Comparison of ENCODE assay signal across 9 cellular contexts in the genomic region with DNA sequence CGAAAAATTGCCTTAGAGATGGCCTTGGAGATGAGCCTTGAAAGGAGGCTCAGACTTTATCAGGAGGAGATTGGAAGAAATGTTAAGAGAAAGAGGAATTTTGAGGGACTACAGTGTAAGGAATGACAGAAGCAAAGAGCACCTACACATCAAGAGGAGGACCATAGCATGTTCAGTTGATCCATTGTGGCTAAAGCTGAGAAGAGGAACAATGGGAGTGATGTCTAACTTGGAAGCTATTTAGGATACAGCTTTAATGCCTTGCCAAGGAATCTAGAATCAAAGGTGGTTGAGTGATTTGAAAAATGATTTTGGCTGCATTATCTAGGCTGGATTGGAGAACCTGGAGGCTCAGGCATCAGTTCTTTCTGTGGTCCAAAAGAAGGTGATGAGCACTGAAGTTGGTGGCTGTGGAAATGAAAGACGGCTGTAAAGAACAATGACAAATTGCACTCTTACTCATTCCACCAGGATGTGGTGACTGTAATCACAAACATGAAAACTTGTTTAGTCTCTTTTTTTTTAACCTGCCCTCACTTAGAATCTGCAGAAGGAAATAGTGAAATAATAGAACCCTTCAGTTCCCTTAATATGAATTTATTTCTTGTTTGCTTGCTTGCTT. TPM values are rescaled to one million over a fixed set of nuclear protein-coding genes. Genes with fewer than 3 reads are reported as not detected.
DNase-seq lines count a peak whose midpoint lies in the region; ATAC-seq and TF ChIP-seq lines count a peak whose summit lies in the region.
"Had no signal": no experiment of that assay in that cellular context is flagged by ENCODE, and none has a peak within 500 bp of the region (broad histone marks: within the 10 kb centered on the region; RNA-seq: fewer than 3 reads in every experiment).

No MANE protein-coding gene starts in this region.

- in situ Hi-C loops in mammary epithelial cell (cut with MboI; ENCODE audit: low sequenced_read_pairs in 2 of 2): no loop called here

- H3K27ac Mint-ChIP-seq in MCF 10A (ENCODE audit: low read depth, unreplicated experiment) (no peak overlapping the region), type B pancreatic cell (peak overlapping the region; percentile 2)
- peak overlapping the region; percentile 5 to 50 for H3K27ac Mint-ChIP-seq in activated naive CD4-positive, alpha-beta T cell treated with anti-CD3 and anti-CD28 coated beads, Interleukin-2, amount 50 U/mL, for 72 hours

- H3K27me3 Mint-ChIP-seq in MCF 10A (ENCODE audit: insufficient read depth, unreplicated experiment) (no peaks in the 10 kb centered on the region), type B pancreatic cell (no peaks in the 10 kb centered on the region)

- CTCF ChIA-PET in mammary epithelial cell (lab: Charles Lee; ENCODE audit: low non-redundant PET): no interaction called here
- CTCF ChIA-PET in MCF 10A (lab: Yijun Ruan, JAX): interaction anchor here (0.6 to 3.0 kb wide), 5 partner anchors 13 to 263 kb away, joined by 3 to 17 read pairs (median 6); no protein-coding TSS in a partner anchor

- POLR2A ChIA-PET in MCF 10A (lab: Yijun Ruan, JAX): interaction anchor here (0.5 to 1.5 kb wide), 6 partner anchors 10 to 87 kb away, joined by 3 to 4 read pairs (median 3); a partner anchor contains a TSS

- peaks cover 12% of the 10 kb centered on the region for H3K36me3 Mint-ChIP-seq in MCF 10A (ENCODE audit: insufficient read depth, unreplicated experiment)
- H3K36me3 Mint-ChIP-seq in activated naive CD4-positive, alpha-beta T cell treated with anti-CD3 and anti-CD28 coated beads, Interleukin-2, amount 50 U/mL, for 72 hours: peaks cover 0 to 6% of the 10 kb centered on the region in 2 donors
- H3K36me3 Mint-ChIP-seq in type B pancreatic cell: no peaks in the 10 kb centered on the region

- H3K9me3 ChIP-seq in mammary epithelial cell (replicated peaks; ENCODE audit: insufficient read depth, low read length): no peaks in the 10 kb centered on the region
- no peaks in the 10 kb centered on the region for H3K9me3 ChIP-seq in body of pancreas

- H3K9me3 Mint-ChIP-seq in MCF 10A (ENCODE audit: unreplicated experiment) (no peaks in the 10 kb centered on the region), type B pancreatic cell (peaks cover 5% of the 10 kb centered on the region)
- no peaks in the 10 kb centered on the region for H3K9me3 Mint-ChIP-seq in activated naive CD4-positive, alpha-beta T cell treated with anti-CD3 and anti-CD28 coated beads, Interleukin-2, amount 50 U/mL, for 72 hours

- dilution Hi-C loops in mammary epithelial cell (cut with HindIII; ENCODE audit: low sequenced_read_pairs): no loop called here

- H3K27ac ChIP-seq in mammary epithelial cell (ENCODE audit: insufficient read depth, low read depth, low read length): no peak overlapping the region
- H3K27ac ChIP-seq in body of pancreas: no peak overlapping the region

- H4K20me1 ChIP-seq in mammary epithelial cell (ENCODE audit: insufficient read depth, low read length): no peaks in the 10 kb centered on the region

- no peak overlapping the region for H3K4me3 ChIP-seq in mammary epithelial cell (replicated peaks in 1 of 3; ENCODE audit: insufficient read depth in 1 of 3, low read depth in 2 of 3, low read length in 3 of 3)
- no peak overlapping the region for H3K4me3 ChIP-seq in body of pancreas

- no peaks in the 10 kb centered on the region for H3K36me3 ChIP-seq in mammary epithelial cell (ENCODE audit: insufficient read depth, low read length)
- no peaks in the 10 kb centered on the region for H3K36me3 ChIP-seq in body of pancreas (replicated peaks in 1 of 2; ENCODE audit: insufficient read depth in 1 of 2, low read depth in 2 of 2)

- 50% methylated on average over 2 of the region's 2 CpGs for WGBS in mammary epithelial cell (ENCODE audit: low coverage, missing lambda C conversion rate)
- 45 to 64% methylated on average over 2 of the region's 2 CpGs for WGBS in body of pancreas, 2 donors

- ATAC-seq in HG03103 (IDR thresholded peaks at IDR 0.05; ENCODE audit: low read depth, unreplicated experiment): peak; percentile 38
- ATAC-seq in activated naive CD4-positive, alpha-beta T cell treated with anti-CD3 and anti-CD28 coated beads, Interleukin-2, amount 50 U/mL, for 72 hours: peak; percentile 71 to 88
- no peak for ATAC-seq in body of pancreas

- H3K4me1 Mint-ChIP-seq in MCF 10A (ENCODE audit: insufficient read depth, unreplicated experiment) (peaks cover 45% of the 10 kb centered on the region), type B pancreatic cell (ENCODE audit: unreplicated experiment) (peaks cover 46% of the 10 kb centered on the region)

- H3K79me2 ChIP-seq in mammary epithelial cell (ENCODE audit: insufficient read depth, low read length): peaks cover 80% of the 10 kb centered on the region

- TF ChIP-seq POLR2A in body of pancreas (IDR thresholded peaks at IDR 0.05): no peak

- intact Hi-C loops in mammary epithelial cell (cut with micrococcal nuclease) (no loop called here), MCF 10A (cut with micrococcal nuclease) (no loop called here), body of pancreas (cut with DNase I) (no loop called here)

- H3K4me2 ChIP-seq in mammary epithelial cell (ENCODE audit: insufficient read depth, low read depth, low read length): peak overlapping the region; percentile 8

- H3K4me3 Mint-ChIP-seq in MCF 10A (ENCODE audit: unreplicated experiment): no peak overlapping the region
- no peak overlapping the region for H3K4me3 Mint-ChIP-seq in type B pancreatic cell

- DNase-seq in mammary epithelial cell (peak; percentile 65), MCF 10A (ENCODE audit: unreplicated experiment) (no peak), type B pancreatic cell (ENCODE audit: extremely low spot score, unreplicated experiment) (no peak), body of pancreas (no peak), hepatic stellate cell (ENCODE audit: low spot score) (no peak), SHP77 treated with DMSO at 0.1 percent for 48 hours (lab: John Stamatoyannopoulos, UW) (no peak)
- peak in 1 of 2 donors; percentile 19 for DNase-seq in activated naive CD4-positive, alpha-beta T cell treated with anti-CD3 and anti-CD28 coated beads, Interleukin-2, amount 50 U/mL, for 72 hours (ENCODE audit: low spot score in 2 of 2)
- DNase-seq: islet precursor cell had no signal

- H2AFZ ChIP-seq in mammary epithelial cell (ENCODE audit: low read depth, low read length): no peak overlapping the region

- no peak overlapping the region for H3K9ac ChIP-seq in mammary epithelial cell (ENCODE audit: insufficient read depth, low read length)

- H3K27me3 ChIP-seq in mammary epithelial cell (ENCODE audit: insufficient read depth, low read length) (no peaks in the 10 kb centered on the region), body of pancreas (no peaks in the 10 kb centered on the region)

- H3K4me1 ChIP-seq in mammary epithelial cell (ENCODE audit: insufficient read depth, low read length) (peaks cover 40% of the 10 kb centered on the region), body of pancreas (peaks cover 34% of the 10 kb centered on the region)

- BruUV-seq in mammary epithelial cell (replicated peaks; lab: Mats Ljungman, UMichigan): no TSS peak
- BruUV-seq in MCF 10A (replicated peaks; lab: Mats Ljungman, UMichigan): no TSS peak

- no peak for TF ChIP-seq CTCF in mammary epithelial cell (conservative IDR thresholded peaks at IDR 0.05 in 1 of 2, IDR thresholded peaks at IDR 0.05 in 1 of 2; ENCODE audit: extremely low read depth in 1 of 2, insufficient read depth in 1 of 2, low read depth in 1 of 2, low read length in 2 of 2)
- TF ChIP-seq CTCF in MCF 10A (IDR thresholded peaks at IDR 0.05; ENCODE audit: unreplicated experiment): no peak
- TF ChIP-seq CTCF in type B pancreatic cell (conservative IDR thresholded peaks at IDR 0.05): no peak
- no peak for TF ChIP-seq CTCF in body of pancreas (IDR thresholded peaks at IDR 0.05)

RNA-seq across cellular contexts. Expression of a gene that starts 11.3 kb away (rescaled TPM):
- 10 to 100 TPM; 36.8 to 44.3 TPM for total RNA-seq in mammary epithelial cell
- 18.8 TPM for polyA plus RNA-seq in mammary epithelial cell
- polyA minus RNA-seq in mammary epithelial cell: 33.1 TPM
- 44.2 and 45.0 TPM in 2 replicates for total RNA-seq in MCF 10A (2022)
- total RNA-seq in activated naive CD4-positive, alpha-beta T cell treated with anti-CD3 and anti-CD28 coated beads, Interleukin-2, amount 50 U/mL, for 72 hours: 10 to 100 TPM; 27.7 to 38.8 TPM
- 40.1 and 41.0 TPM in 2 replicates for total RNA-seq in type B pancreatic cell (ENCODE audit: low replicate concordance)
- 10 to 100 TPM; 11.4 to 11.9 TPM for total RNA-seq in body of pancreas

RNA-seq across cellular contexts. Expression of a gene that starts 44.9 kb away (rescaled TPM):
- total RNA-seq in mammary epithelial cell: 10 to 100 TPM; 33.5 to 38.0 TPM
- 34.9 TPM for polyA plus RNA-seq in mammary epithelial cell
- 96.3 TPM for polyA minus RNA-seq in mammary epithelial cell
- total RNA-seq in MCF 10A (2022): 24.9 and 31.3 TPM in 2 replicates
- total RNA-seq in activated naive CD4-positive, alpha-beta T cell treated with anti-CD3 and anti-CD28 coated beads, Interleukin-2, amount 50 U/mL, for 72 hours: 10 to 100 TPM; 29.2 to 46.4 TPM
- total RNA-seq in type B pancreatic cell (ENCODE audit: low replicate concordance): 21.7 and 23.2 TPM in 2 replicates
- 10 to 100 TPM; 23.1 to 27.7 TPM for total RNA-seq in body of pancreas
